In the genomic region with DNA sequence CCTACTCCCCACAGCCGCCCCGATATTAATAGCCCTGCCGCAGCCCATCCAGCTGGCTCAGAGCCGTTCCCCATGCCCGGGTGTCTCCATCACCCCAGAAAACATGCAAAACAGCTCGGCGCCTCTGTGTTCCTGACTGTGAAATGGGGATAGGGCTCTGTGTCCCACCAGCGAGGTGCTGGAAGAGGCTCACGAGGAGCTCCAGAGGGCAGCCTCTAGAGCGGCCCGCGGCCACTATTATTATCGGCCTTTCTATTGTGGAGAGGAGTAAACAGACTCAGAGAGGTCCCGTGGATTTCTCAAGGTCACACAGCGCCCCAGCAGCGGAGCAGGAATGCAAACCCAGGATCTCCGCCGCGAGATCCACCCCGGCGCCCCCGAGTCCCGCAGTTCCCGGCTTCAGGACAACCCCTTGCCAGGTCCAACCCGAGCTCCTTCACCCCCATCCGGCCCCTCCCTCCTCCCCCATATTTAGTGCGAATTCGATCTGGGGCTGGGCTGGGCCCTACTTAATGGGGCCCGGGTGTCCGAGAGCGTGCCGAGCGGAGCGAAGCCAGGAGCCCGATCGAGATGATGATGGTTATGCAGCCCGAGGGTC, we compare ENCODE assay signal across 8 cellular contexts. TPM values are rescaled to one million over a fixed set of nuclear protein-coding genes. Genes with fewer than 3 reads are reported as not detected.
DNase-seq lines count a peak whose midpoint lies in the region; ATAC-seq, FAIRE-seq and TF ChIP-seq lines count a peak whose summit lies in the region.

A gene (plus strand): TSS at position 536 of the 598 bp plus-strand sequence. CDS start 35 bp downstream, at position 571.

- peaks cover 24% of the 10 kb centered on the region for H3K4me1 Mint-ChIP-seq in activated naive CD8-positive, alpha-beta T cell treated with anti-CD3 and anti-CD28 coated beads, Interleukin-2, amount 10 ng/mL, durations not matched to agents 7 days and 5 days

- H3K4me3 Mint-ChIP-seq in activated naive CD8-positive, alpha-beta T cell treated with anti-CD3 and anti-CD28 coated beads, Interleukin-2, amount 10 ng/mL, durations not matched to agents 7 days and 5 days = peak within 1 kb of the TSS; percentile 83

- H3K36me3 Mint-ChIP-seq in activated naive CD8-positive, alpha-beta T cell treated with anti-CD3 and anti-CD28 coated beads, Interleukin-2, amount 10 ng/mL, durations not matched to agents 7 days and 5 days = peaks cover 16% of the 10 kb centered on the region

- no peaks in the 10 kb centered on the region for H3K9me2 ChIP-seq in HCT116 (ENCODE audit: insufficient read depth)

- BruUV-seq in HCT116 (replicated peaks; lab: Mats Ljungman, UMichigan) = no TSS peak

- peak; percentile 4; the same call in 1 of the 2 replicates for ATAC-seq in HCT116
- ATAC-seq in activated naive CD8-positive, alpha-beta T cell treated with anti-CD3 and anti-CD28 coated beads, Interleukin-2, amount 10 ng/mL, durations not matched to agents 7 days and 5 days (ENCODE audit: low read depth) = no peak
- ATAC-seq in stimulated activated naive CD8-positive, alpha-beta T cell treated with anti-CD3 and anti-CD28 coated beads, Interleukin-15, Interleukin-2, amounts not matched to agents 100 U/mL and 50 U/mL, for 24 hours = no peak

- no peaks in the 10 kb centered on the region for H3K79me2 ChIP-seq in HCT116 (ENCODE audit: insufficient read depth, low read length)

- H4K20me1 ChIP-seq in HCT116 (ENCODE audit: insufficient read depth) = no peaks in the 10 kb centered on the region

- H3K9ac ChIP-seq in HCT116 (ENCODE audit: low read length) = peak within 1 kb of the TSS; percentile 86

- H3K4me3 ChIP-seq in HCT116 (replicated peaks in 1 of 2; ENCODE audit: low read depth in 1 of 2, low read length in 2 of 2) = peak within 1 kb of the TSS; percentile 75 to 82
- H3K4me3 ChIP-seq in iPS-18c (ENCODE audit: insufficient read depth, low read depth, low read length) = peak within 1 kb of the TSS; percentile 95

- DNase-seq in A172 (ENCODE audit: low spot score) (no peak), HCT116 (ENCODE audit: low read depth, low spot score) (no peak), OCI-M1 (lab: John Stamatoyannopoulos, UW) (no peak), D721Med (ENCODE audit: insufficient read length, low spot score) (no peak), GDM1 (lab: John Stamatoyannopoulos, UW) (no peak)
- DNase-seq in activated naive CD8-positive, alpha-beta T cell treated with anti-CD3 and anti-CD28 coated beads, Interleukin-2, amount 10 ng/mL, durations not matched to agents 7 days and 5 days = no peak
- peak; percentile 27 for DNase-seq in stimulated activated naive CD8-positive, alpha-beta T cell treated with anti-CD3 and anti-CD28 coated beads, Interleukin-15, Interleukin-2, amounts not matched to agents 100 U/mL and 50 U/mL, for 24 hours

- peak within 1 kb of the TSS; percentile 96 for H3K4me2 ChIP-seq in HCT116 (ENCODE audit: low read length)

- TF ChIP-seq CTCF in HCT116 (IDR thresholded peaks at IDR 0.05 in 2 of 3, conservative IDR thresholded peaks at IDR 0.05 in 1 of 3; ENCODE audit: borderline replicate concordance in 1 of 3, insufficient read depth in 1 of 3, low read depth in 2 of 3, low read length in 2 of 3) = no peak
- TF ChIP-seq CTCF in D721Med (IDR thresholded peaks at IDR 0.05; ENCODE audit: insufficient read depth, missing control alignments) = no peak

- FAIRE-seq in D721Med (lab: Jason Lieb, UNC) = no peak

- H3K9me3 Mint-ChIP-seq in activated naive CD8-positive, alpha-beta T cell treated with anti-CD3 and anti-CD28 coated beads, Interleukin-2, amount 10 ng/mL, durations not matched to agents 7 days and 5 days = no peaks in the 10 kb centered on the region

- peaks cover 7% of the 10 kb centered on the region for H3K27me3 Mint-ChIP-seq in activated naive CD8-positive, alpha-beta T cell treated with anti-CD3 and anti-CD28 coated beads, Interleukin-2, amount 10 ng/mL, durations not matched to agents 7 days and 5 days

- CTCF ChIA-PET in HCT116 (lab: Charles Lee) = interaction anchor here (0.7 to 1.1 kb wide), 2 partner anchors 80 to 132 kb away, joined by 3 to 4 read pairs; a partner anchor contains a TSS

- peak within 1 kb of the TSS; percentile 62 for H3K27ac Mint-ChIP-seq in activated naive CD8-positive, alpha-beta T cell treated with anti-CD3 and anti-CD28 coated beads, Interleukin-2, amount 10 ng/mL, durations not matched to agents 7 days and 5 days

- H3K36me3 ChIP-seq in HCT116 (ENCODE audit: control insufficient read depth in 1 of 2, insufficient read depth in 2 of 2, low read length in 2 of 2) = no peaks in the 10 kb centered on the region

- no peaks in the 10 kb centered on the region for H3K9me3 ChIP-seq in HCT116 (ENCODE audit: control insufficient read depth in 1 of 2, insufficient read depth in 1 of 2, low read depth in 1 of 2, low read length in 2 of 2)
- H3K9me3 ChIP-seq in iPS-18c (ENCODE audit: control insufficient read depth, insufficient read depth, low read length) = no peaks in the 10 kb centered on the region

- TF ChIP-seq POLR2A in HCT116 (IDR thresholded peaks at IDR 0.05; ENCODE audit: borderline replicate concordance, extremely low read depth, insufficient read depth, insufficient read length) = no peak

- no peak for TF ChIP-seq RAD21 in HCT116 (IDR thresholded peaks at IDR 0.05; ENCODE audit: low read depth)

- H3K4me1 ChIP-seq in HCT116 (ENCODE audit: control insufficient read depth in 1 of 2, insufficient read depth in 2 of 2, low read length in 2 of 2) = peaks cover 0 to 12% of the 10 kb centered on the region in 2 experiments; a peak in 2 of 4 replicates

- no peaks in the 10 kb centered on the region for H3K27me3 ChIP-seq in HCT116 (ENCODE audit: insufficient read depth, low read length)

- RAD21 ChIA-PET in HCT116 (lab: Charles Lee; ENCODE audit: low non-redundant PET in 1 of 2, low total read pairs in 2 of 2, uncharacterized antibody in 2 of 2, unreplicated experiment in 2 of 2) = interaction anchor here in 1 of 2 experiments (1.4 kb wide), 1 partner anchor 132 kb away, joined by 11 read pairs; a partner anchor contains a TSS

- POLR2A ChIA-PET in HCT116 (lab: Charles Lee) = interaction anchor here (0.6 to 1.6 kb wide), 5 partner anchors 11 to 131 kb away, joined by 3 to 10 read pairs (median 4); a partner anchor contains a TSS
- POLR2A ChIA-PET in activated naive CD8-positive, alpha-beta T cell treated with anti-CD3 and anti-CD28 coated beads, Interleukin-2, amount 10 ng/mL, durations not matched to agents 7 days and 5 days (lab: Charles Lee) = interaction anchor here (0.5 to 6.0 kb wide), 17 partner anchors 9 to 310 kb away, joined by 3 to 37 read pairs (median 5); a partner anchor contains a TSS

- peak within 1 kb of the TSS; percentile 91 for H2AFZ ChIP-seq in HCT116 (ENCODE audit: low read depth, low read length, poor library complexity, severe bottlenecking)

- peak within 1 kb of the TSS; percentile 67 for H3K27ac ChIP-seq in HCT116 (ENCODE audit: low read depth, low read length)

- intact Hi-C loops in HCT116 (cut with micrococcal nuclease) = no loop called here

TF ChIP-seq in HCT116, 20 proteins besides CTCF, POLR2A, EP300 and RAD21 (continues in another document):
- TF ChIP-seq SP1 (IDR thresholded peaks at IDR 0.05; ENCODE audit: low read depth) = no peak
- no peak for TF ChIP-seq EZH2 (IDR thresholded peaks at IDR 0.05)
- no peak for TF ChIP-seq YY1 (IDR thresholded peaks at IDR 0.05; ENCODE audit: extremely low read depth, insufficient replicate concordance, low read depth, low read length)
- TF ChIP-seq FOSL1 (IDR thresholded peaks at IDR 0.05; ENCODE audit: low read depth) = no peak
- TF ChIP-seq, protein P1, sequence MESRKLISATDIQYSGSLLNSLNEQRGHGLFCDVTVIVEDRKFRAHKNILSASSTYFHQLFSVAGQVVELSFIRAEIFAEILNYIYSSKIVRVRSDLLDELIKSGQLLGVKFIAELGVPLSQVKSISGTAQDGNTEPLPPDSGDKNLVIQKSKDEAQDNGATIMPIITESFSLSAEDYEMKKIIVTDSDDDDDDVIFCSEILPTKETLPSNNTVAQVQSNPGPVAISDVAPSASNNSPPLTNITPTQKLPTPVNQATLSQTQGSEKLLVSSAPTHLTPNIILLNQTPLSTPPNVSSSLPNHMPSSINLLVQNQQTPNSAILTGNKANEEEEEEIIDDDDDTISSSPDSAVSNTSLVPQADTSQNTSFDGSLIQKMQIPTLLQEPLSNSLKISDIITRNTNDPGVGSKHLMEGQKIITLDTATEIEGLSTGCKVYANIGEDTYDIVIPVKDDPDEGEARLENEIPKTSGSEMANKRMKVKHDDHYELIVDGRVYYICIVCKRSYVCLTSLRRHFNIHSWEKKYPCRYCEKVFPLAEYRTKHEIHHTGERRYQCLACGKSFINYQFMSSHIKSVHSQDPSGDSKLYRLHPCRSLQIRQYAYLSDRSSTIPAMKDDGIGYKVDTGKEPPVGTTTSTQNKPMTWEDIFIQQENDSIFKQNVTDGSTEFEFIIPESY (IDR thresholded peaks at IDR 0.05; ENCODE audit: extremely low read depth, insufficient replicate concordance, low read length) = no peak
- no peak for TF ChIP-seq TCF7L2 (IDR thresholded peaks at IDR 0.05; ENCODE audit: borderline replicate concordance, extremely low read depth, insufficient read depth, insufficient read length)
- no peak for TF ChIP-seq EZH2phosphoT487 (IDR thresholded peaks at IDR 0.05; ENCODE audit: borderline replicate concordance)
- TF ChIP-seq, protein P2, sequence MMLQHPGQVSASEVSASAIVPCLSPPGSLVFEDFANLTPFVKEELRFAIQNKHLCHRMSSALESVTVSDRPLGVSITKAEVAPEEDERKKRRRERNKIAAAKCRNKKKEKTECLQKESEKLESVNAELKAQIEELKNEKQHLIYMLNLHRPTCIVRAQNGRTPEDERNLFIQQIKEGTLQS (IDR thresholded peaks at IDR 0.05) = no peak
- TF ChIP-seq SIN3A (IDR thresholded peaks at IDR 0.05; ENCODE audit: low read depth) = no peak
- TF ChIP-seq CEBPB (IDR thresholded peaks at IDR 0.05; ENCODE audit: low read depth) = no peak

RNA-seq across cellular contexts. Expression of the gene that starts here (rescaled TPM):
- total RNA-seq in A172 (2014; rRNA removed; shearing (Covaris generic)) = 11.2 TPM in 1 of 2 replicates, not detected in the other
- total RNA-seq in HCT116 (2021; ENCODE audit: unreplicated experiment) = not detected
- 0.01 and 0.03 TPM in 2 replicates for polyA plus RNA-seq in HCT116 (2012)
- total RNA-seq in activated naive CD8-positive, alpha-beta T cell treated with anti-CD3 and anti-CD28 coated beads, Interleukin-2, amount 10 ng/mL, durations not matched to agents 7 days and 5 days = under 1 TPM in 1 of 2 experiments, not detected in 1; 0.11 TPM

Comparison
In these comparisons a context has a peak if more than half of its experiments do, and no peak if none do; other contexts are left out.
1. Peak in ATAC-seq, H3K4me3 ChIP-seq, H3K27ac ChIP-seq, H3K9ac ChIP-seq and H3K4me2 ChIP-seq in HCT116; RNA of the gene not detected or under 1 TPM.